18 cellular contexts compared by ENCODE assay signal in the genomic region with DNA sequence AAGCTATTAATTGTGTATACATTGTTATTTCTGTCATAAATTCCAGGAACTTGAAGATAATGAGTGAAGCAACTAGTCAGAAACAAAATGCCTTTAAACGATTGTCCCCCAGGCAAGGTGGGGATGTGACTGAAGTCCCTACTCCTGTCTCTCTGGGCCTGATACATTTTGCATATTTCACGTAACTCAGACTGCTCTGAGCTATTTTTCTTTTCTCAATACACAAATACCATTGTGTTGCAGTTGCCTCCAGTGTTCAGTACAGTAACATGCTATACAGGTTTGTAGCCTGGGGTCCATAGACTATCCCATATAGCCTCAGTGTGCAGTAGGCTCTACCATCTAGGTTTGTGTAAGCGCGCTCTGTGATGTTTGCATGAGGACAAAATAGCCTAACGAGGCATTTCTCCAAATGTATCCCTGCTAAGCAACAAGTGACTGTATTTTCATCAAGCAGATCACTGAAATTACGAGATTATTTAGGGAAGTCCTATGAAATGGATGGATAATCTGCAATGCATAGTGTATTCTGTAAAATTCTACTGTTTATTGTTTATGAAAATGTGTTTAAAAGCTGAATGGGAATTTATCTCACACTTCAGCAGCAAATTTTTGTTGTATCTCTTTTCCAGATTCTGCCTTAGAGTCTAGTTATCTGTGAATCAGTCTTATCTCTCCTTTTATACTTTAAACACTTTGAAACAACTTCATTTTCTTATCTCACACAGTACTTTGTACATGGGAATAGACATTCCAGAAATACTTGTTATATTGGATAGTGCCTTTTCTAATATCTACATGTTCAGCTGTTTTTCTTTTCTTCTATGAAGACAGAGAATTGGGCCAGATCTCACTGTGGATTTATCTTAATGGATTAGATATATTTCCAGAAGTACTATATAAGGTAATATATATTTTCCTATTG.
"Had no signal": no experiment of that assay in that cellular context is flagged by ENCODE, and none has a peak within 500 bp of the region (broad histone marks: within the 10 kb centered on the region; RNA-seq: fewer than 3 reads in every experiment).

No MANE protein-coding gene starts in this region.

- H3K27me3 ChIP-seq: neural progenitor cell, right lobe of liver, suprapubic skin, transverse colon, vagina had no signal

- H3K9me3 ChIP-seq: psoas muscle, right lobe of liver, suprapubic skin, transverse colon, vagina had no signal

- H3K27ac ChIP-seq: neural progenitor cell, suprapubic skin, transverse colon, vagina had no signal

- ATAC-seq: activated CD8-positive, alpha-beta T cell treated with anti-CD3 and anti-CD28 coated beads for 36 hours; naive thymus-derived CD4-positive, alpha-beta T cell; stimulated activated naive CD8-positive, alpha-beta T cell treated with anti-CD3 and anti-CD28 coated beads, Interleukin-15, amount 100 ng/mL, for 72 hours had no signal

- H3K36me3 ChIP-seq: neural progenitor cell, right lobe of liver, suprapubic skin, transverse colon, vagina had no signal

- H2AFZ ChIP-seq: neural progenitor cell had no signal

- FAIRE-seq: endometrium had no signal

- H3K4me2 ChIP-seq: neural progenitor cell, smooth muscle cell had no signal

- H3K4me3 ChIP-seq: neural progenitor cell, psoas muscle, right lobe of liver, smooth muscle cell, suprapubic skin, transverse colon, vagina had no signal

- DNase-seq: activated CD4-positive, alpha-beta T cell treated with anti-CD3 and anti-CD28 coated beads for 48 hours; activated CD8-positive, alpha-beta T cell treated with anti-CD3 and anti-CD28 coated beads for 36 hours; activated naive CD4-positive, alpha-beta T cell treated with anti-CD3 and anti-CD28 coated beads for 36 hours; activated T-cell treated with anti-CD3 and anti-CD28 coated beads, Interleukin-2, amount 50 U/mL, for 1 hour; cortex of kidney; left colon; naive thymus-derived CD4-positive, alpha-beta T cell; psoas muscle; right lobe of liver; stimulated activated CD4-positive, alpha-beta T cell treated with anti-CD3 and anti-CD28 coated beads, Interleukin-4, amount 100 ng/mL, for 1 hour; stimulated activated naive CD8-positive, alpha-beta T cell treated with anti-CD3 and anti-CD28 coated beads, Interleukin-15, amount 100 ng/mL, for 72 hours; SW 1271; transverse colon had no signal
